8 cellular contexts compared by ENCODE assay signal in genomic region chr7:2680792-2681490, GRCh38. TPM values are rescaled to one million over a fixed set of nuclear protein-coding genes. Genes with fewer than 3 reads are reported as not detected.
DNase-seq lines count a peak whose midpoint lies in the region; ATAC-seq, FAIRE-seq and TF ChIP-seq lines count a peak whose summit lies in the region.

No MANE protein-coding gene starts in this region.

- no peaks in the 10 kb centered on the region for H3K36me3 ChIP-seq in effector memory CD4-positive, alpha-beta T cell (ENCODE audit: control insufficient read depth, insufficient read depth, low read length)
- H3K36me3 ChIP-seq in lung (ENCODE audit: control insufficient read depth in 2 of 2, insufficient read depth in 2 of 2, low read length in 2 of 2), result no peaks in the 10 kb centered on the region

- no peak overlapping the region for H3K27ac ChIP-seq in effector memory CD4-positive, alpha-beta T cell (ENCODE audit: insufficient read depth, low read length, poor library complexity, severe bottlenecking)
- H3K27ac ChIP-seq in lung (ENCODE audit: low read depth in 1 of 2, low read length in 1 of 2), result no peak overlapping the region

- H3K27me3 ChIP-seq in effector memory CD4-positive, alpha-beta T cell (replicated peaks; ENCODE audit: control insufficient read depth, insufficient read depth, low read length, poor library complexity, severe bottlenecking), result no peaks in the 10 kb centered on the region
- peaks cover 2% of the 10 kb centered on the region for H3K27me3 ChIP-seq in lung (ENCODE audit: control insufficient read depth, insufficient read depth)

- peak; percentile 78 for TF ChIP-seq CTCF in lung (IDR thresholded peaks at IDR 0.05; ENCODE audit: control extremely low read depth, extremely low read depth)

- peak; percentile 86 for FAIRE-seq in GM12891 (lab: Jason Lieb, UNC)

- no peak for TF ChIP-seq POLR2A in GM12891 (IDR thresholded peaks at IDR 0.05; ENCODE audit: low read depth, low read length)

- no peak overlapping the region for H3K4me3 ChIP-seq in effector memory CD4-positive, alpha-beta T cell (ENCODE audit: insufficient read depth, low read depth, low read length, poor library complexity, severe bottlenecking)
- H3K4me3 ChIP-seq in lung, result no peak overlapping the region

- peak; percentile 79 for ATAC-seq in lung (ENCODE audit: insufficient read depth, low FRiP score)
- ATAC-seq in GM21576 (IDR thresholded peaks at IDR 0.05; ENCODE audit: unreplicated experiment), result no peak

- no peaks in the 10 kb centered on the region for H3K9me3 ChIP-seq in effector memory CD4-positive, alpha-beta T cell (ENCODE audit: control insufficient read depth, low read length)
- peaks cover 0 to 5% of the 10 kb centered on the region in 2 donors for H3K9me3 ChIP-seq in lung (ENCODE audit: control insufficient read depth in 2 of 2, insufficient read depth in 1 of 2, low read length in 1 of 2)

- no peaks in the 10 kb centered on the region for H3K4me1 ChIP-seq in effector memory CD4-positive, alpha-beta T cell (ENCODE audit: control insufficient read depth, insufficient read depth, low read length, poor library complexity, severe bottlenecking)
- H3K4me1 ChIP-seq in lung (ENCODE audit: control insufficient read depth in 2 of 2, insufficient read depth in 2 of 2, low read length in 2 of 2), result peaks cover 0 to 5% of the 10 kb centered on the region in 2 donors

- WGBS in lung, 2 donors, result 38 to 53% methylated on average over 27 of the region's 27 CpGs

- DNase-seq in 8988T (peak; percentile 91), GM12891 (ENCODE audit: insufficient read length, low spot score) (peak; percentile 77), NCI-H2107 treated with DMSO at 0.1 percent for 48 hours (lab: John Stamatoyannopoulos, UW; ENCODE audit: unreplicated experiment) (peak; percentile 52), lung (ENCODE audit: low spot score) (peak; percentile 79)
- peak; percentile 57 for DNase-seq in activated CD4-positive, alpha-beta T cell treated with anti-CD3 and anti-CD28 coated beads, Interleukin-2, amount 50 U/mL, for 1 hour
- peak; percentile 11 to 30 (median 15) for DNase-seq in effector memory CD4-positive, alpha-beta T cell
- DNase-seq in stimulated activated CD4-positive, alpha-beta T cell treated with anti-CD3 and anti-CD28 coated beads, TNF-alpha, amount 100 ng/mL, for 48 hours (ENCODE audit: low read depth in 3 of 3), result peak; percentile 12 to 41 (median 39)

TF ChIP-seq in GM12891, 5 proteins besides CTCF, POLR2A, EP300 and RAD21:
- no peak for TF ChIP-seq PAX5 (IDR thresholded peaks at IDR 0.05; ENCODE audit: insufficient read depth, low read length, severe bottlenecking)

RNA-seq across cellular contexts. Expression of gene AMZ1, which starts 7.1 kb away (rescaled TPM):
- 1.0 TPM for polyA plus RNA-seq in GM12891 (2012; ENCODE audit: low read depth, missing spikeins)
- 1 to 10 TPM in 1 of 2 donors, under 1 TPM in 1; 0.65 to 8.3 TPM for total RNA-seq in lung
- under 1 TPM; 0.13 to 0.39 TPM for polyA plus RNA-seq in lung

RNA-seq across cellular contexts. Expression of gene TTYH3, which starts 49.2 kb away (rescaled TPM):
- 23.3 TPM for polyA plus RNA-seq in GM12891 (2012; ENCODE audit: low read depth, missing spikeins)
- 10 to 100 TPM; 50.6 to 74.0 TPM for total RNA-seq in lung
- 10 to 100 TPM; 14.3 to 60.9 TPM for polyA plus RNA-seq in lung

Comparison
In these comparisons a context has a peak if more than half of its experiments do, and no peak if none do; other contexts are left out.
1. DNase-seq: peak in every context shown above with its lines; median percentile 91 in 8988T; 79 in lung; 77 in GM12891; 57 in activated CD4-positive, alpha-beta T cell treated with anti-CD3 and anti-CD28 coated beads, Interleukin-2, amount 50 U/mL, for 1 hour; 52 in NCI-H2107 treated with DMSO at 0.1 percent for 48 hours; 39 in stimulated activated CD4-positive, alpha-beta T cell treated with anti-CD3 and anti-CD28 coated beads, TNF-alpha, amount 100 ng/mL, for 48 hours; 15 in effector memory CD4-positive, alpha-beta T cell.